ENCODE assay signal across 1 cellular context in genomic region chr2:73921581-73921980, GRCh38.
TF ChIP-seq lines count a peak whose summit lies in the region.

No MANE protein-coding gene starts in this region.

TF ChIP-seq in K562, 482 proteins besides CTCF, POLR2A, EP300 and RAD21 (continued from another document):
- TF ChIP-seq, protein P1, sequence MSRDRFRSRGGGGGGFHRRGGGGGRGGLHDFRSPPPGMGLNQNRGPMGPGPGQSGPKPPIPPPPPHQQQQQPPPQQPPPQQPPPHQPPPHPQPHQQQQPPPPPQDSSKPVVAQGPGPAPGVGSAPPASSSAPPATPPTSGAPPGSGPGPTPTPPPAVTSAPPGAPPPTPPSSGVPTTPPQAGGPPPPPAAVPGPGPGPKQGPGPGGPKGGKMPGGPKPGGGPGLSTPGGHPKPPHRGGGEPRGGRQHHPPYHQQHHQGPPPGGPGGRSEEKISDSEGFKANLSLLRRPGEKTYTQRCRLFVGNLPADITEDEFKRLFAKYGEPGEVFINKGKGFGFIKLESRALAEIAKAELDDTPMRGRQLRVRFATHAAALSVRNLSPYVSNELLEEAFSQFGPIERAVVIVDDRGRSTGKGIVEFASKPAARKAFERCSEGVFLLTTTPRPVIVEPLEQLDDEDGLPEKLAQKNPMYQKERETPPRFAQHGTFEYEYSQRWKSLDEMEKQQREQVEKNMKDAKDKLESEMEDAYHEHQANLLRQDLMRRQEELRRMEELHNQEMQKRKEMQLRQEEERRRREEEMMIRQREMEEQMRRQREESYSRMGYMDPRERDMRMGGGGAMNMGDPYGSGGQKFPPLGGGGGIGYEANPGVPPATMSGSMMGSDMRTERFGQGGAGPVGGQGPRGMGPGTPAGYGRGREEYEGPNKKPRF (IDR thresholded peaks at IDR 0.05; ENCODE audit: low read depth, low read length) = no peak
- TF ChIP-seq PURB (CRISPR knock-in tag; IDR thresholded peaks at IDR 0.05; ENCODE audit: low read depth) (no peak), ETV5 (CRISPR knock-in tag; IDR thresholded peaks at IDR 0.05; ENCODE audit: low read depth) (no peak), ZNF124 (CRISPR knock-in tag; IDR thresholded peaks at IDR 0.05) (no peak), NFIX (CRISPR knock-in tag; IDR thresholded peaks at IDR 0.05; ENCODE audit: low read depth) (no peak), ZNF551 (CRISPR knock-in tag; IDR thresholded peaks at IDR 0.05) (no peak), ARID1B (IDR thresholded peaks at IDR 0.05) (no peak), ZNF354B (CRISPR knock-in tag; IDR thresholded peaks at IDR 0.05) (no peak)
- TF ChIP-seq, protein P2, sequence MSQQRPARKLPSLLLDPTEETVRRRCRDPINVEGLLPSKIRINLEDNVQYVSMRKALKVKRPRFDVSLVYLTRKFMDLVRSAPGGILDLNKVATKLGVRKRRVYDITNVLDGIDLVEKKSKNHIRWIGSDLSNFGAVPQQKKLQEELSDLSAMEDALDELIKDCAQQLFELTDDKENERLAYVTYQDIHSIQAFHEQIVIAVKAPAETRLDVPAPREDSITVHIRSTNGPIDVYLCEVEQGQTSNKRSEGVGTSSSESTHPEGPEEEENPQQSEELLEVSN (IDR thresholded peaks at IDR 0.05; ENCODE audit: borderline replicate concordance in 1 of 2, extremely low read depth in 1 of 2, insufficient read depth in 1 of 2, insufficient read length in 1 of 2, low read depth in 1 of 2, low read length in 1 of 2, poor library complexity in 1 of 2, severe bottlenecking in 1 of 2) = no peak
TF ChIP-seq in K562: peak in this region for 5.
